In the genomic region with DNA sequence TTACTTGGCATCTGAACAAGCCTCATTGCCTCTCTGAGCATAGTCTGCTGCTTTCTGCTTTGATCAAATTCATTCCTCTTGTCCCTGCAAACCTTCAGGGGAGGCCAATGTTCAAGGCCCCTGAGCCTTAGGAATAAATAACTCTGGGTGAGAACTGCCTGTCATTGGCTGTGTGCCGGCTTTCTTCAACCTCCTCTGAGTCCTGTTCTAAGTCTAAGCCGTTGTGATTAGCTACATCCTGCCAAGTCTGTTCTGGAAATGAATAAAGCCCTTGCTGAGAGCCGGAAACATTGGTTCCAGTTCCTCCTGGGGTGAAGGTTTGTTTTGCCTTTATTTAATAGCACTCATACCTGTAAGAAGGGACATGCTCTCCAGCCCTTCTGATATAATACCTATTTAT, we compare ENCODE assay signal across 8 cellular contexts. TPM values are rescaled to one million over a fixed set of nuclear protein-coding genes. Genes with fewer than 3 reads are reported as not detected.
A peak's percentile ranks its signal among the peaks of the same experiment; 100 is the strongest.
DNase-seq lines count a peak whose midpoint lies in the region; FAIRE-seq lines count a peak whose summit lies in the region.

No MANE protein-coding gene starts in this region.

- H3K27me3 Mint-ChIP-seq in activated naive CD4-positive, alpha-beta T cell treated with anti-CD3 and anti-CD28 coated beads, Interleukin-2, amount 50 U/mL, for 24 hours: no peaks in the 10 kb centered on the region

- peaks cover 90% of the 10 kb centered on the region for H4K20me1 ChIP-seq in Karpas-422 (ENCODE audit: insufficient read depth, low read depth, low read length)

- H3K4me3 Mint-ChIP-seq in activated naive CD4-positive, alpha-beta T cell treated with anti-CD3 and anti-CD28 coated beads, Interleukin-2, amount 50 U/mL, for 24 hours: peak overlapping the region; percentile 65

- no peaks in the 10 kb centered on the region for H3K9me2 ChIP-seq in Karpas-422 (replicated peaks; ENCODE audit: insufficient read depth, low read length)

- H3K36me3 ChIP-seq in Karpas-422 (ENCODE audit: insufficient read depth, low read length) (no peaks in the 10 kb centered on the region), mucosa of rectum (ENCODE audit: control insufficient read depth in 2 of 2, insufficient read depth in 2 of 2, low read length in 2 of 2) (peaks cover 0 to 6% of the 10 kb centered on the region in 2 donors)

- no peaks in the 10 kb centered on the region for H3K9me3 Mint-ChIP-seq in activated naive CD4-positive, alpha-beta T cell treated with anti-CD3 and anti-CD28 coated beads, Interleukin-2, amount 50 U/mL, for 24 hours

- H3K4me1 ChIP-seq in Karpas-422 (ENCODE audit: low read length): peaks cover 81% of the 10 kb centered on the region
- peaks cover 58 to 69% of the 10 kb centered on the region in 2 donors for H3K4me1 ChIP-seq in mucosa of rectum (ENCODE audit: control insufficient read depth in 2 of 2, insufficient read depth in 2 of 2, low read length in 2 of 2)

- no peak for FAIRE-seq in urothelium cell line (lab: Jason Lieb, UNC)

- H3K9ac ChIP-seq in Karpas-422 (ENCODE audit: low read length) (peak overlapping the region; percentile 36), mucosa of rectum (ENCODE audit: low read depth in 1 of 2, low read length in 2 of 2) (no peak overlapping the region)

- H3K9me3 ChIP-seq in Karpas-422 (ENCODE audit: low read length) (no peaks in the 10 kb centered on the region), mucosa of rectum (ENCODE audit: control insufficient read depth in 2 of 2, low read length in 2 of 2) (no peaks in the 10 kb centered on the region)

- peak overlapping the region; percentile 28 for H3K4me2 ChIP-seq in Karpas-422 (ENCODE audit: low read depth, low read length, poor library complexity, severe bottlenecking)

- DNase-seq in activated naive CD4-positive, alpha-beta T cell (lab: John Stamatoyannopoulos, UW): no peak
- peak; percentile 67 for DNase-seq in Karpas-422
- DNase-seq in dedifferentiated amniotic fluid mesenchymal stem cell (ENCODE audit: extremely low spot score): peak; percentile 31
- no peak for DNase-seq in SW 1271 (lab: John Stamatoyannopoulos, UW)
- no peak for DNase-seq in NCI-H510A (lab: John Stamatoyannopoulos, UW)
- no peak for DNase-seq in urothelium cell line (ENCODE audit: low spot score)

- no peak overlapping the region; the same call in 1 of the 2 replicates for H3K4me3 ChIP-seq in Karpas-422 (ENCODE audit: low read length)
- H3K4me3 ChIP-seq in mucosa of rectum (ENCODE audit: low read length in 2 of 2): no peak overlapping the region

- H3K79me2 ChIP-seq in Karpas-422 (ENCODE audit: low read length): peaks cover 99% of the 10 kb centered on the region

- peaks cover 92% of the 10 kb centered on the region for H3K4me1 Mint-ChIP-seq in activated naive CD4-positive, alpha-beta T cell treated with anti-CD3 and anti-CD28 coated beads, Interleukin-2, amount 50 U/mL, for 24 hours

- no peaks in the 10 kb centered on the region for H3K27me3 ChIP-seq in Karpas-422 (ENCODE audit: low read length)
- H3K27me3 ChIP-seq in mucosa of rectum (ENCODE audit: control insufficient read depth in 2 of 2, insufficient read depth in 2 of 2, low read length in 2 of 2): no peaks in the 10 kb centered on the region

- H3K36me3 Mint-ChIP-seq in activated naive CD4-positive, alpha-beta T cell treated with anti-CD3 and anti-CD28 coated beads, Interleukin-2, amount 50 U/mL, for 24 hours: peaks cover 3% of the 10 kb centered on the region

- H3K27ac ChIP-seq in Karpas-422 (ENCODE audit: low read length) (peak overlapping the region; percentile 58), mucosa of rectum (ENCODE audit: low read depth in 2 of 2, low read length in 2 of 2) (peak overlapping the region; percentile 3 to 16)

- H2AFZ ChIP-seq in Karpas-422 (ENCODE audit: low read length): no peak overlapping the region

- H3K27ac Mint-ChIP-seq in activated naive CD4-positive, alpha-beta T cell treated with anti-CD3 and anti-CD28 coated beads, Interleukin-2, amount 50 U/mL, for 24 hours: peak overlapping the region; percentile 76

RNA-seq across cellular contexts. Expression of a gene that starts 13.8 kb away (rescaled TPM):
- total RNA-seq in Karpas-422 (2014; rRNA removed; shearing (Covaris generic); ENCODE audit: low replicate concordance): 67.6 and 84.8 TPM in 2 replicates

RNA-seq across cellular contexts. Expression of a gene that starts 53.8 kb away (rescaled TPM):
- 28.0 and 38.8 TPM in 2 replicates for total RNA-seq in Karpas-422 (2014; rRNA removed; shearing (Covaris generic); ENCODE audit: low replicate concordance)

Comparison
In these comparisons a context has a peak if more than half of its experiments do, and no peak if none do; other contexts are left out.
1. DNase-seq: peak in Karpas-422 (single experiment) and dedifferentiated amniotic fluid mesenchymal stem cell (single experiment); none in activated naive CD4-positive, alpha-beta T cell (0 of 4), SW 1271 (0 of 2), NCI-H510A (single experiment) and urothelium cell line (single experiment).